17 cellular contexts compared by ENCODE assay signal in genomic region chr5:65971643-65972042, GRCh38.
"Had no signal": no experiment of that assay in that cellular context is flagged by ENCODE, and none has a peak within 500 bp of the region (broad histone marks: within the 10 kb centered on the region; RNA-seq: fewer than 3 reads in every experiment).

No MANE protein-coding gene starts in this region.

- H3K4me3 ChIP-seq: dorsolateral prefrontal cortex, neural progenitor cell, ovary, right lobe of liver, smooth muscle cell, upper lobe of left lung had no signal

- H2AFZ ChIP-seq: neural progenitor cell had no signal

- H3K4me1 ChIP-seq: neural progenitor cell had no signal

- H3K27ac Mint-ChIP-seq: activated CD4-positive, alpha-beta memory T cell treated with anti-CD3 and anti-CD28 coated beads, Interleukin-2, amount 10 ng/mL, durations not matched to agents 7 days and 5 days; activated CD8-positive, alpha-beta memory T cell treated with anti-CD3 and anti-CD28 coated beads, Interleukin-2, amount 10 ng/mL, durations not matched to agents 7 days and 5 days; neural progenitor cell; WTC11 had no signal

- FAIRE-seq: keratinocyte had no signal

- H3K4me3 Mint-ChIP-seq: activated CD4-positive, alpha-beta memory T cell treated with anti-CD3 and anti-CD28 coated beads, Interleukin-2, amount 10 ng/mL, durations not matched to agents 7 days and 5 days; activated CD8-positive, alpha-beta memory T cell treated with anti-CD3 and anti-CD28 coated beads, Interleukin-2, amount 10 ng/mL, durations not matched to agents 7 days and 5 days; activated naive CD8-positive, alpha-beta T cell treated with anti-CD3 and anti-CD28 coated beads for 36 hours; neural progenitor cell; WTC11 had no signal

- H3K36me3 ChIP-seq: neural progenitor cell, ovary, right lobe of liver, upper lobe of left lung had no signal

- H3K9me3 ChIP-seq: ovary, right lobe of liver, upper lobe of left lung had no signal

- ATAC-seq: activated CD8-positive, alpha-beta memory T cell treated with anti-CD3 and anti-CD28 coated beads, Interleukin-2, amount 10 ng/mL, durations not matched to agents 7 days and 5 days; stimulated activated naive CD8-positive, alpha-beta T cell treated with anti-CD3 and anti-CD28 coated beads, Interleukin-15, amount 100 ng/mL, for 72 hours; WTC11 had no signal

- DNase-seq: activated CD4-positive, alpha-beta memory T cell treated with anti-CD3 and anti-CD28 coated beads, Interleukin-2, amount 10 ng/mL, durations not matched to agents 7 days and 5 days; activated CD4-positive, alpha-beta T cell treated with anti-CD3 and anti-CD28 coated beads for 4 hours; activated CD8-positive, alpha-beta memory T cell treated with anti-CD3 and anti-CD28 coated beads, Interleukin-2, amount 10 ng/mL, durations not matched to agents 7 days and 5 days; activated naive CD8-positive, alpha-beta T cell treated with anti-CD3 and anti-CD28 coated beads for 36 hours; amniotic stem cell; dorsolateral prefrontal cortex; hypothalamus; midbrain; ovary; right lobe of liver; stimulated activated CD4-positive, alpha-beta T cell treated with anti-CD3 and anti-CD28 coated beads, Interleukin-4, amount 100 ng/mL, for 1 hour; stimulated activated naive CD8-positive, alpha-beta T cell treated with anti-CD3 and anti-CD28 coated beads, Interleukin-15, amount 100 ng/mL, for 72 hours; upper lobe of left lung had no signal

- H3K9ac ChIP-seq: neural progenitor cell had no signal

- H3K27me3 Mint-ChIP-seq: activated CD4-positive, alpha-beta memory T cell treated with anti-CD3 and anti-CD28 coated beads, Interleukin-2, amount 10 ng/mL, durations not matched to agents 7 days and 5 days; activated CD8-positive, alpha-beta memory T cell treated with anti-CD3 and anti-CD28 coated beads, Interleukin-2, amount 10 ng/mL, durations not matched to agents 7 days and 5 days; activated naive CD8-positive, alpha-beta T cell treated with anti-CD3 and anti-CD28 coated beads for 36 hours; stimulated activated naive CD8-positive, alpha-beta T cell treated with anti-CD3 and anti-CD28 coated beads, Interleukin-15, amount 100 ng/mL, for 72 hours had no signal

- H3K27ac ChIP-seq: neural progenitor cell, ovary, right lobe of liver, upper lobe of left lung had no signal

- H3K27me3 ChIP-seq: dorsolateral prefrontal cortex, neural progenitor cell, ovary, right lobe of liver, upper lobe of left lung had no signal

- H3K4me2 ChIP-seq: neural progenitor cell, smooth muscle cell had no signal
